In the genomic region with DNA sequence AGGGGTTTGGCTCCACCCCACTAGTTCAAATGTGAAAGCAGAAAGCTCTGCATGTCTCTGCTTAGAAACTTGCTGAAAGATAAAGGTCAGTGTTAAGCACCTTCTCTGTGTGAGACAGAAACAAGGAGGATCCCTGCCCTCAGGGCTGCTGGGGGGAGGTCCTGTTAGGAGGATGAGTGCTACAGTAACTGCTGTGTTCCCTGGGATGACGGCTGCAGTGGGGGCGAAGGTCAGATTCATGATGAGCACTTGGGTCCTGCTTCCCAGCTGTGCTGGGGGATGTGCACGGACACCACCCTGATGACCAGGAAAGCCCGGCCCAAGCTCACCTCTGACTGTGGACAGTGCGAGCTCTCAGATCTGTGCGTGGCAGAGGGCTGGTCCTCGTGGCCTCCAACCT, we compare ENCODE assay signal across 22 cellular contexts.
DNase-seq lines count a peak whose midpoint lies in the region; ATAC-seq and TF ChIP-seq lines count a peak whose summit lies in the region.
"Had no signal": no experiment of that assay in that cellular context is flagged by ENCODE, and none has a peak within 500 bp of the region (broad histone marks: within the 10 kb centered on the region; RNA-seq: fewer than 3 reads in every experiment).

No MANE protein-coding gene starts in this region.

- no peak overlapping the region for H4K91ac ChIP-seq in H9 (ENCODE audit: insufficient read length, low read depth, low read length)

- no peak overlapping the region for H2AK5ac ChIP-seq in H9 (ENCODE audit: insufficient read length, low read length)

- H3T11ph ChIP-seq in H9 (ENCODE audit: low read length): no peak overlapping the region

- no peaks in the 10 kb centered on the region for H4K20me1 ChIP-seq in H9 (ENCODE audit: control insufficient read depth, insufficient read depth, insufficient read length)

- H2BK5ac ChIP-seq in H9 (ENCODE audit: insufficient read length, low read length): no peak overlapping the region

- no peak overlapping the region for H3K4me2 ChIP-seq in H9 (ENCODE audit: insufficient read depth, insufficient read length, low read length)

- H3K27ac Mint-ChIP-seq in H9: peak overlapping the region in 2 of 3 experiments; percentile 57 to 61; a peak in 3 of 7 replicates
- H3K27ac Mint-ChIP-seq: activated CD4-positive, alpha-beta memory T cell treated with anti-CD3 and anti-CD28 coated beads, Interleukin-2, amount 10 ng/mL, durations not matched to agents 7 days and 5 days; activated naive CD4-positive, alpha-beta T cell treated with anti-CD3 and anti-CD28 coated beads, Interleukin-2, amount 50 U/mL, for 72 hours; CD4-positive, CD25-positive, alpha-beta regulatory T cell had no signal

- H3K27me3 ChIP-seq in H9 (ENCODE audit: insufficient read depth, low read length) (no peaks in the 10 kb centered on the region), RWPE2 (ENCODE audit: insufficient read depth, poor library complexity, severe bottlenecking) (no peaks in the 10 kb centered on the region), sigmoid colon (no peaks in the 10 kb centered on the region)
- H3K27me3 ChIP-seq: tibial nerve had no signal

- no peak overlapping the region for H3K18ac ChIP-seq in H9 (ENCODE audit: insufficient read length, low read depth, low read length)

- no peak overlapping the region for H4K5ac ChIP-seq in H9 (ENCODE audit: insufficient read length, low read depth, low read length)

- H3K4ac ChIP-seq in H9 (ENCODE audit: low read depth, low read length): no peak overlapping the region

- H2AFZ ChIP-seq in H9 (ENCODE audit: low read length): no peak overlapping the region

- TF ChIP-seq CTCF in H9 (conservative IDR thresholded peaks at IDR 0.05) (no peak), RWPE2 (IDR thresholded peaks at IDR 0.05; ENCODE audit: poor library complexity, severe bottlenecking) (no peak), sigmoid colon (IDR thresholded peaks at IDR 0.05) (no peak)

- H3K9me3 Mint-ChIP-seq in H9: peaks cover 26 to 28% of the 10 kb centered on the region in 2 experiments

- H3K36me3 Mint-ChIP-seq in H9 (ENCODE audit: insufficient read depth in 1 of 3, low read depth in 3 of 3): peaks cover 5 to 41% (median 16%) of the 10 kb centered on the region in 3 experiments; a peak in 6 of 7 replicates
- H3K36me3 Mint-ChIP-seq: brain; CD4-positive, CD25-positive, alpha-beta regulatory T cell had no signal

- H3K79me2 ChIP-seq in H9 (ENCODE audit: insufficient read depth, low read length): no peaks in the 10 kb centered on the region

- TF ChIP-seq POLR2A in sigmoid colon (IDR thresholded peaks at IDR 0.05): no peak

- H3K4me3 ChIP-seq in RWPE2 (ENCODE audit: severe bottlenecking) (no peak overlapping the region), sigmoid colon (no peak overlapping the region)
- H3K4me3 ChIP-seq: lung, psoas muscle, tibial nerve had no signal

- H2BK120ac ChIP-seq in H9 (ENCODE audit: low read depth, low read length, poor library complexity, severe bottlenecking): no peak overlapping the region

- no peak overlapping the region for H3K14ac ChIP-seq in H9 (ENCODE audit: insufficient read depth, low read length)

- peaks cover 3% of the 10 kb centered on the region; the same call in 1 of the 2 replicates for H3K4me1 ChIP-seq in H9 (ENCODE audit: insufficient read depth, low read length)
- no peaks in the 10 kb centered on the region for H3K4me1 ChIP-seq in RWPE2 (ENCODE audit: insufficient read depth, poor library complexity, severe bottlenecking)
- H3K4me1 ChIP-seq in sigmoid colon: no peaks in the 10 kb centered on the region
- H3K4me1 ChIP-seq: tibial nerve had no signal

- no peak overlapping the region for H3K56ac ChIP-seq in H9 (ENCODE audit: insufficient read length, low read depth, low read length)

- no peaks in the 10 kb centered on the region for H3K36me3 ChIP-seq in RWPE2 (ENCODE audit: low read depth)
- H3K36me3 ChIP-seq in sigmoid colon: no peaks in the 10 kb centered on the region
- H3K36me3 ChIP-seq: tibial nerve had no signal

- no peak for TF ChIP-seq EP300 in sigmoid colon (IDR thresholded peaks at IDR 0.05)

- no peak overlapping the region for H3K4me3 Mint-ChIP-seq in H9
- H3K4me3 Mint-ChIP-seq: activated CD4-positive, alpha-beta memory T cell treated with anti-CD3 and anti-CD28 coated beads, Interleukin-2, amount 10 ng/mL, durations not matched to agents 7 days and 5 days; brain; CD4-positive, CD25-positive, alpha-beta regulatory T cell; naive thymus-derived CD8-positive, alpha-beta T cell had no signal

- H3K23me2 ChIP-seq in H9 (ENCODE audit: insufficient read length, low read depth, low read length, poor library complexity, severe bottlenecking): no peaks in the 10 kb centered on the region

- no peaks in the 10 kb centered on the region for H3K79me1 ChIP-seq in H9 (ENCODE audit: insufficient read depth, low read depth, low read length, poor library complexity, severe bottlenecking)

- H3K9me3 ChIP-seq in H9 (ENCODE audit: control insufficient read depth, low read depth, low read length) (no peaks in the 10 kb centered on the region), RWPE2 (ENCODE audit: severe bottlenecking) (no peaks in the 10 kb centered on the region), sigmoid colon (peaks cover 0 to 2% (median 0%) of the 10 kb centered on the region in 4 donors)
- H3K9me3 ChIP-seq: psoas muscle had no signal

- no peak overlapping the region for H2BK12ac ChIP-seq in H9 (ENCODE audit: insufficient read length, low read depth, low read length)

- no peak overlapping the region for H2BK20ac ChIP-seq in H9 (ENCODE audit: low read depth, low read length, poor library complexity, severe bottlenecking)

- H2BK15ac ChIP-seq in H9 (ENCODE audit: low read depth, low read length): no peak overlapping the region

- intact Hi-C loops in sigmoid colon (cut with DNase I): no loop called here

- peaks cover 10% of the 10 kb centered on the region for H3K27me3 Mint-ChIP-seq in H9 (ENCODE audit: low read depth)
- H3K27me3 Mint-ChIP-seq: activated CD4-positive, alpha-beta memory T cell treated with anti-CD3 and anti-CD28 coated beads, Interleukin-2, amount 10 ng/mL, durations not matched to agents 7 days and 5 days; CD4-positive, CD25-positive, alpha-beta regulatory T cell had no signal

- H3K4me1 Mint-ChIP-seq in H9: peaks cover 54 to 58% of the 10 kb centered on the region in 2 experiments
- H3K4me1 Mint-ChIP-seq: activated CD4-positive, alpha-beta memory T cell treated with anti-CD3 and anti-CD28 coated beads, Interleukin-2, amount 10 ng/mL, durations not matched to agents 7 days and 5 days; CD4-positive, CD25-positive, alpha-beta regulatory T cell had no signal

- H4K8ac ChIP-seq in H9 (replicated peaks; ENCODE audit: insufficient read length, low read depth, low read length): no peak overlapping the region

- H3K9ac ChIP-seq in H9 (ENCODE audit: extremely low read depth, insufficient read length, low read length): no peak overlapping the region

- H3K27ac ChIP-seq in H9 (ENCODE audit: insufficient read length, low read depth, low read length) (no peak overlapping the region), RWPE2 (ENCODE audit: poor library complexity, severe bottlenecking) (no peak overlapping the region), sigmoid colon (peak overlapping the region in 3 of 4 donors; percentile 5 to 39 (median 27))
- H3K27ac ChIP-seq: psoas muscle, VCaP had no signal

- WGBS in H9 (ENCODE audit: extremely low coverage, insufficient read length, low lambda C conversion rate): no CpG with 5 or more reads among the region's 7 CpGs
- 55 to 79% methylated on average over 7 of the region's 7 CpGs for WGBS in sigmoid colon, 2 donors

- no peak overlapping the region for H3K23ac ChIP-seq in H9 (ENCODE audit: insufficient read length, low read depth, low read length)

- DNase-seq in H9 (peak; percentile 52), RWPE2 (ENCODE audit: low spot score) (peak; percentile 38), islet precursor cell (peak; percentile 80), sigmoid colon (peak; percentile 69), inferior parietal cortex (ENCODE audit: extremely low spot score) (no peak), NOMO-1 treated with DMSO at 0.1 percent for 48 hours (lab: John Stamatoyannopoulos, UW; ENCODE audit: unreplicated experiment) (no peak), RKO (ENCODE audit: low spot score) (no peak)
- DNase-seq: activated CD4-positive, alpha-beta memory T cell treated with anti-CD3 and anti-CD28 coated beads, Interleukin-2, amount 10 ng/mL, durations not matched to agents 7 days and 5 days; activated T-cell treated with anti-CD3 and anti-CD28 coated beads, Interleukin-2, amount 50 U/mL, for 1 hour; CD4-positive, CD25-positive, alpha-beta regulatory T cell; DND-41; MV-4-11; NCI-H2029 treated with DMSO at 0.1 percent for 48 hours; psoas muscle; SHP77 treated with DMSO at 0.1 percent for 48 hours had no signal

- ATAC-seq in RWPE2 (ENCODE audit: low read depth) (no peak; the same call in 2 of the 3 replicates), HG03045 (IDR thresholded peaks at IDR 0.05; ENCODE audit: unreplicated experiment) (no peak)
- ATAC-seq: activated naive CD4-positive, alpha-beta T cell treated with anti-CD3 and anti-CD28 coated beads, Interleukin-2, amount 50 U/mL, for 72 hours; naive thymus-derived CD8-positive, alpha-beta T cell; psoas muscle had no signal

Comparison
In these comparisons a context has a peak if more than half of its experiments do, and no peak if none do; other contexts are left out.
1. DNase-seq: peak in H9 (single experiment), RWPE2 (single experiment), islet precursor cell (single experiment) and sigmoid colon (single experiment); none in inferior parietal cortex (single experiment), NOMO-1 treated with DMSO at 0.1 percent for 48 hours (single experiment) and RKO (single experiment).
2. H3K27ac ChIP-seq: peak in sigmoid colon (3 of 4); none in H9 (single experiment) and RWPE2 (single experiment).